Comparison of ENCODE assay signal across 1 cellular context in genomic region chrY:20998016-20998415, GRCh38.
TF ChIP-seq lines count a peak whose summit lies in the region.

No MANE protein-coding gene starts in this region.

TF ChIP-seq in WTC11, 78 proteins besides CTCF, POLR2A, EP300 and RAD21 (continued from another document):
- TF ChIP-seq, protein P1, sequence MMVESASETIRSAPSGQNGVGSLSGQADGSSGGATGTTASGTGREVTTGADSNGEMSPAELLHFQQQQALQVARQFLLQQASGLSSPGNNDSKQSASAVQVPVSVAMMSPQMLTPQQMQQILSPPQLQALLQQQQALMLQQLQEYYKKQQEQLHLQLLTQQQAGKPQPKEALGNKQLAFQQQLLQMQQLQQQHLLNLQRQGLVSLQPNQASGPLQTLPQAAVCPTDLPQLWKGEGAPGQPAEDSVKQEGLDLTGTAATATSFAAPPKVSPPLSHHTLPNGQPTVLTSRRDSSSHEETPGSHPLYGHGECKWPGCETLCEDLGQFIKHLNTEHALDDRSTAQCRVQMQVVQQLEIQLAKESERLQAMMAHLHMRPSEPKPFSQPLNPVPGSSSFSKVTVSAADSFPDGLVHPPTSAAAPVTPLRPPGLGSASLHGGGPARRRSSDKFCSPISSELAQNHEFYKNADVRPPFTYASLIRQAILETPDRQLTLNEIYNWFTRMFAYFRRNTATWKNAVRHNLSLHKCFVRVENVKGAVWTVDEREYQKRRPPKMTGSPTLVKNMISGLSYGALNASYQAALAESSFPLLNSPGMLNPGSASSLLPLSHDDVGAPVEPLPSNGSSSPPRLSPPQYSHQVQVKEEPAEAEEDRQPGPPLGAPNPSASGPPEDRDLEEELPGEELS (CRISPR knock-in tag; IDR thresholded peaks at IDR 0.05), result no peak
- TF ChIP-seq, protein P2, sequence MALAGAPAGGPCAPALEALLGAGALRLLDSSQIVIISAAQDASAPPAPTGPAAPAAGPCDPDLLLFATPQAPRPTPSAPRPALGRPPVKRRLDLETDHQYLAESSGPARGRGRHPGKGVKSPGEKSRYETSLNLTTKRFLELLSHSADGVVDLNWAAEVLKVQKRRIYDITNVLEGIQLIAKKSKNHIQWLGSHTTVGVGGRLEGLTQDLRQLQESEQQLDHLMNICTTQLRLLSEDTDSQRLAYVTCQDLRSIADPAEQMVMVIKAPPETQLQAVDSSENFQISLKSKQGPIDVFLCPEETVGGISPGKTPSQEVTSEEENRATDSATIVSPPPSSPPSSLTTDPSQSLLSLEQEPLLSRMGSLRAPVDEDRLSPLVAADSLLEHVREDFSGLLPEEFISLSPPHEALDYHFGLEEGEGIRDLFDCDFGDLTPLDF (CRISPR knock-in tag; IDR thresholded peaks at IDR 0.05), result no peak
- no peak for TF ChIP-seq ESRRA (CRISPR knock-in tag; IDR thresholded peaks at IDR 0.05; ENCODE audit: borderline replicate concordance)
- no peak for TF ChIP-seq MLX (CRISPR knock-in tag; IDR thresholded peaks at IDR 0.05)
- TF ChIP-seq, protein P3, sequence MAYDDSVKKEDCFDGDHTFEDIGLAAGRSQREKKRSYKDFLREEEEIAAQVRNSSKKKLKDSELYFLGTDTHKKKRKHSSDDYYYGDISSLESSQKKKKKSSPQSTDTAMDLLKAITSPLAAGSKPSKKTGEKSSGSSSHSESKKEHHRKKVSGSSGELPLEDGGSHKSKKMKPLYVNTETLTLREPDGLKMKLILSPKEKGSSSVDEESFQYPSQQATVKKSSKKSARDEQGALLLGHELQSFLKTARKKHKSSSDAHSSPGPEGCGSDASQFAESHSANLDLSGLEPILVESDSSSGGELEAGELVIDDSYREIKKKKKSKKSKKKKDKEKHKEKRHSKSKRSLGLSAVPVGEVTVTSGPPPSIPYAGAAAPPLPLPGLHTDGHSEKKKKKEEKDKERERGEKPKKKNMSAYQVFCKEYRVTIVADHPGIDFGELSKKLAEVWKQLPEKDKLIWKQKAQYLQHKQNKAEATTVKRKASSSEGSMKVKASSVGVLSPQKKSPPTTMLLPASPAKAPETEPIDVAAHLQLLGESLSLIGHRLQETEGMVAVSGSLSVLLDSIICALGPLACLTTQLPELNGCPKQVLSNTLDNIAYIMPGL (CRISPR knock-in tag; IDR thresholded peaks at IDR 0.05), result no peak
- TF ChIP-seq CBFB (CRISPR knock-in tag; IDR thresholded peaks at IDR 0.05; ENCODE audit: low read depth), result no peak
- no peak for TF ChIP-seq FOXJ3 (CRISPR knock-in tag; IDR thresholded peaks at IDR 0.05; ENCODE audit: borderline replicate concordance)
- no peak for TF ChIP-seq GABPB1 (CRISPR knock-in tag; IDR thresholded peaks at IDR 0.05)
- TF ChIP-seq MYBL2 (CRISPR knock-in tag; IDR thresholded peaks at IDR 0.05), result no peak
- TF ChIP-seq ZNF138 (CRISPR knock-in tag; conservative IDR thresholded peaks at IDR 0.05), result no peak
- TF ChIP-seq ZNF425 (CRISPR knock-in tag; conservative IDR thresholded peaks at IDR 0.05), result no peak
